Comparison of ENCODE assay signal across 24 cellular contexts in the genomic region with DNA sequence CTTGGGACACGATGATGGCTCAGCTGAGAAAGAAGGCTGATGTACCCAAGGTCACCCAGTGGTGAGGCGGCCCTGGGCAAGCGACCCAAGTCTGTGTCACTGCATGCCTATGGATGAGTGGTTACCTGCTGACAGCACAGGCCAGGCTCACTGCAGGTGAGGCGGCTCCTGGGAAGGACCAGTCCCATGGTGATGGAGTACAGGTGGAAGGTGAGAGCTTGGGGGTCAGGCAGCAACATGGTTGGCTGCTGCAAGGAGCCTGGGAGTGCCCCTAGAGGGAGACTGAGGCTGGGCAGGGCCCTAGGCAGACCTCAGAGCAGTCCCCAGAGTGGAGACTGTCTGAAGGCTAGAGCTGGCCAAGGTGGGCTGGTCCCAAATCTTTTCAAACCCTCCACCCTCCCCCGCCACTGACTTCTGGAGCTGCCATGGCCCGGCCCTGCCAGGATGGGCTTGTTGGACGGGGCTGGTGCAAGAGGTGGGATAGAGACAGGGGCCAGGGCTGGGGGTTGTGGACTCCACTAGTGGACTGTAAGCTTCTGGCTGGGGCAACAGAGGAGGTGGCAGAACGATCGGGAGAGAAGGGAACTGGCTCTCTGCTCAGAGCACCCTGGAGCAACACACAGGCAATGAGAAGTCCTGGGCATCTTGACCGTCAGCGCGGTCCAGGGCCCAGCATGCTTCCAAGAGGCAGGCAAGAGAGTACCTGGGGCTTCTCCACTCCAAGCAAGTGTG.
"Had no signal": no experiment of that assay in that cellular context is flagged by ENCODE, and none has a peak within 500 bp of the region (broad histone marks: within the 10 kb centered on the region; RNA-seq: fewer than 3 reads in every experiment).

No MANE protein-coding gene starts in this region.

- DNase-seq: activated effector memory CD4-positive, alpha-beta T cell treated with anti-CD3 and anti-CD28 coated beads, Interleukin-2, amount 50 U/mL, for 16 hours; central memory CD4-positive, alpha-beta T cell; foreskin fibroblast; kidney glomerular epithelial cell; left lung; lower lobe of right lung; mucosa of descending colon; nucleus accumbens; pancreas; stimulated activated CD4-positive, alpha-beta T cell treated with anti-CD3 and anti-CD28 coated beads, Interleukin-4, amount 100 ng/mL, for 4 hours; stimulated activated naive CD4-positive, alpha-beta T cell treated with Interleukin-2 at 50 U/mL for 16 hours; T-helper 17 cell; T1000; trophoblast cell; uterus had no signal

- H3K27ac ChIP-seq: breast epithelium, left lung, lower lobe of right lung, pancreas, prostate gland, thoracic aorta, uterus, WERI-Rb-1 had no signal

- H3K9me3 ChIP-seq: breast epithelium, left lung, lower lobe of right lung, mucosa of descending colon, pancreas, prostate gland, thoracic aorta, uterus had no signal

- H3K4me3 ChIP-seq: breast epithelium, left lung, lower lobe of right lung, mucosa of descending colon, pancreas, prostate gland, smooth muscle cell, thoracic aorta, uterus had no signal

- ATAC-seq: activated CD4-positive, CD25-positive, alpha-beta regulatory T cell treated with anti-CD3 and anti-CD28 coated beads, Interleukin-2, amount 50 U/mL, for 24 hours; left lung; lower lobe of right lung; mucosa of descending colon; pancreas; T-helper 17 cell had no signal

- H3K9me3 Mint-ChIP-seq: activated naive CD4-positive, alpha-beta T cell treated with anti-CD3 and anti-CD28 coated beads for 36 hours; dendritic cell treated with granulocyte-macrophage colony-stimulating factor and Interleukin-4, amounts not matched to agents 40 ng/mL and 50 ng/mL, for 4 days; endodermal cell had no signal

- FAIRE-seq: pancreas had no signal

- H3K36me3 ChIP-seq: breast epithelium, left lung, lower lobe of right lung, pancreas, prostate gland, thoracic aorta, uterus, WERI-Rb-1 had no signal

- H3K27me3 ChIP-seq: uterus had no signal

- H3K4me2 ChIP-seq: smooth muscle cell had no signal

- H3K4me3 Mint-ChIP-seq: activated naive CD4-positive, alpha-beta T cell treated with anti-CD3 and anti-CD28 coated beads for 36 hours; dendritic cell treated with granulocyte-macrophage colony-stimulating factor and Interleukin-4, amounts not matched to agents 40 ng/mL and 50 ng/mL, for 4 days; endodermal cell; T-helper 17 cell had no signal

- H3K4me1 ChIP-seq: breast epithelium, left lung, pancreas, prostate gland, uterus had no signal

- H3K27ac Mint-ChIP-seq: activated naive CD4-positive, alpha-beta T cell treated with anti-CD3 and anti-CD28 coated beads for 36 hours; dendritic cell treated with granulocyte-macrophage colony-stimulating factor and Interleukin-4, amounts not matched to agents 40 ng/mL and 50 ng/mL, for 4 days; endodermal cell; T-helper 17 cell had no signal
